Comparison of ENCODE assay signal across 9 cellular contexts in genomic region chr11:119284344-119285157, GRCh38. TPM values are rescaled to one million over a fixed set of nuclear protein-coding genes. Genes with fewer than 3 reads are reported as not detected.
DNase-seq lines count a peak whose midpoint lies in the region; ATAC-seq and TF ChIP-seq lines count a peak whose summit lies in the region.
"Had no signal": no experiment of that assay in that cellular context is flagged by ENCODE, and none has a peak within 500 bp of the region (broad histone marks: within the 10 kb centered on the region; RNA-seq: fewer than 3 reads in every experiment).

No MANE protein-coding gene starts in this region.

- no peaks in the 10 kb centered on the region for H3K27me3 Mint-ChIP-seq in activated CD8-positive, alpha-beta T cell treated with anti-CD3 and anti-CD28 coated beads for 36 hours

- H3K4me3 ChIP-seq in Loucy (ENCODE audit: low read length, poor library complexity, severe bottlenecking) (no peak overlapping the region), right atrium auricular region (no peak overlapping the region), thoracic aorta (no peak overlapping the region)

- peaks cover 26% of the 10 kb centered on the region for H3K36me3 Mint-ChIP-seq in activated CD8-positive, alpha-beta T cell treated with anti-CD3 and anti-CD28 coated beads for 36 hours (ENCODE audit: low read depth)

- H3K4me2 ChIP-seq in Loucy (ENCODE audit: low read depth, low read length, poor library complexity, severe bottlenecking) = no peak overlapping the region

- no peaks in the 10 kb centered on the region for H3K9me2 ChIP-seq in Loucy (replicated peaks; ENCODE audit: low read depth, low read length)

- no peak overlapping the region for H3K4me3 Mint-ChIP-seq in activated CD8-positive, alpha-beta T cell treated with anti-CD3 and anti-CD28 coated beads for 36 hours

- CTCF ChIA-PET in activated CD8-positive, alpha-beta T cell treated with anti-CD3 and anti-CD28 coated beads for 36 hours (lab: Charles Lee) = interaction anchor here (0.6 to 5.0 kb wide), 32 partner anchors 8 to 453 kb away, joined by 3 to 53 read pairs (median 4); partner anchors contain the start of genes C1QTNF5, CBL, MCAM and NLRX1

- peak; percentile 93 for ATAC-seq in activated CD8-positive, alpha-beta T cell treated with anti-CD3 and anti-CD28 coated beads for 36 hours
- ATAC-seq in thoracic aorta (ENCODE audit: insufficient number of reproducible peaks, low FRiP score, low read depth) (no peak), HG03442 (IDR thresholded peaks at IDR 0.05; ENCODE audit: unreplicated experiment) (no peak)

- H3K27ac ChIP-seq in right atrium auricular region (no peak overlapping the region), thoracic aorta (no peak overlapping the region)
- H3K27ac ChIP-seq: HL-60 had no signal

- H3K27me3 ChIP-seq in Loucy (ENCODE audit: insufficient read depth, low read length, poor library complexity, severe bottlenecking) (no peaks in the 10 kb centered on the region), right atrium auricular region (no peaks in the 10 kb centered on the region), thoracic aorta (replicated peaks; ENCODE audit: insufficient read depth) (no peaks in the 10 kb centered on the region)

- peak; percentile 46 for DNase-seq in 8988T
- peak; percentile 15 for DNase-seq in DMS153 treated with DMSO at 0.1 percent for 48 hours (lab: John Stamatoyannopoulos, UW; ENCODE audit: unreplicated experiment)
- no peak for DNase-seq in activated CD8-positive, alpha-beta T cell treated with anti-CD3 and anti-CD28 coated beads for 36 hours
- no peak for DNase-seq in right atrium auricular region (ENCODE audit: low spot score)
- no peak for DNase-seq in thoracic aorta (ENCODE audit: low spot score)
- no peak for DNase-seq in putamen (ENCODE audit: low spot score)

- no peaks in the 10 kb centered on the region for H3K4me1 ChIP-seq in Loucy (ENCODE audit: insufficient read depth, low read length, poor library complexity, severe bottlenecking)
- H3K4me1 ChIP-seq in right atrium auricular region = peaks cover 0 to 8% of the 10 kb centered on the region in 2 donors
- H3K4me1 ChIP-seq in thoracic aorta (ENCODE audit: control insufficient read depth in 1 of 2, low read depth in 2 of 2) = no peaks in the 10 kb centered on the region

- TF ChIP-seq CTCF in Loucy (conservative IDR thresholded peaks at IDR 0.05; ENCODE audit: low read length) (peak; percentile 82), right atrium auricular region (IDR thresholded peaks at IDR 0.05) (peak; percentile 32 to 67), thoracic aorta (IDR thresholded peaks at IDR 0.05) (peak; percentile 34)
- TF ChIP-seq CTCF in activated CD8-positive, alpha-beta T cell treated with anti-CD3 and anti-CD28 coated beads for 36 hours (IDR thresholded peaks at IDR 0.05) = no peak

- H3F3A ChIP-seq in Loucy (ENCODE audit: low read depth) = no peaks in the 10 kb centered on the region

- intact Hi-C loops in activated CD8-positive, alpha-beta T cell treated with anti-CD3 and anti-CD28 coated beads for 36 hours (cut with micrococcal nuclease) = loop anchor here (2.0 kb wide), 1 partner anchor 80 kb away; no protein-coding TSS in a partner anchor

- H3K9me3 Mint-ChIP-seq in activated CD8-positive, alpha-beta T cell treated with anti-CD3 and anti-CD28 coated beads for 36 hours = no peaks in the 10 kb centered on the region

- peak overlapping the region; percentile 5 for H3K27ac Mint-ChIP-seq in activated CD8-positive, alpha-beta T cell treated with anti-CD3 and anti-CD28 coated beads for 36 hours

- H3K9ac ChIP-seq in Loucy (ENCODE audit: low read depth, low read length, poor library complexity, severe bottlenecking) = no peak overlapping the region

- POLR2A ChIA-PET in activated CD8-positive, alpha-beta T cell treated with anti-CD3 and anti-CD28 coated beads for 36 hours (lab: Charles Lee) = interaction anchor here (1.1 to 1.3 kb wide), 2 partner anchors 59 to 78 kb away, joined by 5 to 9 read pairs; partner anchors contain the start of gene CBL

- H3K36me3 ChIP-seq in Loucy (ENCODE audit: insufficient read depth, low read length) = peaks cover 51% of the 10 kb centered on the region; the same call in 1 of the 2 replicates
- peaks cover 37% of the 10 kb centered on the region for H3K36me3 ChIP-seq in right atrium auricular region
- peaks cover 21% of the 10 kb centered on the region for H3K36me3 ChIP-seq in thoracic aorta

- H3K9me3 ChIP-seq in Loucy (ENCODE audit: insufficient read depth, low read depth, low read length) (no peaks in the 10 kb centered on the region), right atrium auricular region (no peaks in the 10 kb centered on the region), thoracic aorta (no peaks in the 10 kb centered on the region)

- no peak overlapping the region for H2AFZ ChIP-seq in Loucy (ENCODE audit: low read length)

- H3K4me1 Mint-ChIP-seq in activated CD8-positive, alpha-beta T cell treated with anti-CD3 and anti-CD28 coated beads for 36 hours (ENCODE audit: low read depth) = peaks cover 19% of the 10 kb centered on the region

- no peaks in the 10 kb centered on the region for H3K79me2 ChIP-seq in Loucy (ENCODE audit: insufficient read depth, low read length)

- no peaks in the 10 kb centered on the region for H4K20me1 ChIP-seq in Loucy (ENCODE audit: insufficient read depth, low read length, poor library complexity, severe bottlenecking)

RNA-seq across cellular contexts. Expression of gene MCAM, which starts 32.4 kb away (rescaled TPM):
- 1 to 10 TPM; 8.0 to 8.3 TPM for total RNA-seq in activated CD8-positive, alpha-beta T cell treated with anti-CD3 and anti-CD28 coated beads for 36 hours
- total RNA-seq in right atrium auricular region (100 to 1,000 TPM; 356 to 509 TPM), thoracic aorta (1,000 to 10,000 TPM; 3,387 to 6,698 TPM)

RNA-seq across cellular contexts. Expression of gene RNF26, which starts 49.8 kb away (rescaled TPM):
- 10 to 100 TPM; 30.2 to 31.9 TPM for total RNA-seq in activated CD8-positive, alpha-beta T cell treated with anti-CD3 and anti-CD28 coated beads for 36 hours
- total RNA-seq in right atrium auricular region = 10 to 100 TPM in 1 of 2 donors, 1 to 10 TPM in 1; 8.2 to 10.3 TPM
- total RNA-seq in thoracic aorta = 10 to 100 TPM; 11.0 to 12.1 TPM

RNA-seq across cellular contexts. Expression of gene C1QTNF5, which starts 56.1 kb away (rescaled TPM):
- not detected for total RNA-seq in activated CD8-positive, alpha-beta T cell treated with anti-CD3 and anti-CD28 coated beads for 36 hours
- total RNA-seq in right atrium auricular region = 10 to 100 TPM; 41.4 to 47.4 TPM
- 10 to 100 TPM; 53.2 to 98.2 TPM for total RNA-seq in thoracic aorta

Comparison
In these comparisons a context has a peak if more than half of its experiments do, and no peak if none do; other contexts are left out.
1. DNase-seq: peak in 8988T (single experiment) and DMS153 treated with DMSO at 0.1 percent for 48 hours (single experiment); none in activated CD8-positive, alpha-beta T cell treated with anti-CD3 and anti-CD28 coated beads for 36 hours (single experiment), right atrium auricular region (single experiment), thoracic aorta (single experiment) and putamen (single experiment).
2. RNA of gene MCAM, which starts 32.4 kb away (total RNA-seq): 3,387 to 6,698 TPM in thoracic aorta and 356 to 509 TPM in right atrium auricular region; 8.0 to 8.3 TPM in activated CD8-positive, alpha-beta T cell treated with anti-CD3 and anti-CD28 coated beads for 36 hours; every median in the first group is over 10 times any median in the second.
3. RNA of gene C1QTNF5, which starts 56.1 kb away (total RNA-seq): 53.2 to 98.2 TPM in thoracic aorta and 41.4 to 47.4 TPM in right atrium auricular region; not detected in activated CD8-positive, alpha-beta T cell treated with anti-CD3 and anti-CD28 coated beads for 36 hours; every median in the first group is over 10 times any median in the second.